ENCODE assay signal across 20 cellular contexts in the genomic region with DNA sequence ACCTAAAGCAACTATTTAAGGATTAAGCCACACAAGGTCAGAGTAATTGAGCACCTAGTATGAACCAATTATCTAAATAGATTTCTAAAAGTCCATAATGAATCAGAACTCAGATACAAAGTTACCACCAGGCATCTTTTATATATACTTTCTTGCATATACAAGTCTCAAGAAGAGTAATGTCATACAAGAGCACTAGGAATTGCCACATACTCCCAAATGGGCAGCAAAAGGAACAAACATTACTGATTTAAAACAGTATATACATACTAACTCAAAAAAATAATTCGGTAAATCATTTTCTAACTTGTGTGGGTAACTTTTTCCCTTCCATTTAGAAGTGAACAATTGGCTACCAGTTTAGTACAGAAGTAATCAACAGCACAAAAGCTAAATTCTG. TPM values are rescaled to one million over a fixed set of nuclear protein-coding genes. Genes with fewer than 3 reads are reported as not detected.
A peak's percentile ranks its signal among the peaks of the same experiment; 100 is the strongest.
DNase-seq lines count a peak whose midpoint lies in the region; ATAC-seq and TF ChIP-seq lines count a peak whose summit lies in the region.
"Had no signal": no experiment of that assay in that cellular context is flagged by ENCODE, and none has a peak within 500 bp of the region (broad histone marks: within the 10 kb centered on the region; RNA-seq: fewer than 3 reads in every experiment).

No MANE protein-coding gene starts in this region.

- H3K36me3 ChIP-seq in hepatocyte (replicated peaks; ENCODE audit: insufficient read depth, low read depth): peaks cover 7% of the 10 kb centered on the region
- H3K36me3 ChIP-seq in smooth muscle cell (ENCODE audit: low read depth): peaks cover 13% of the 10 kb centered on the region
- H3K36me3 ChIP-seq: breast epithelium had no signal

- POLR2A ChIA-PET in activated CD8-positive, alpha-beta T cell treated with anti-CD3 and anti-CD28 coated beads, Interleukin-2, amount 10 ng/mL, durations not matched to agents 7 days and 5 days (lab: Charles Lee): interaction anchor here (1.6 kb wide), 1 partner anchor 22 kb away, joined by 4 read pairs; the partner anchor contains the start of gene SERBP1

- DNase-seq in activated naive CD4-positive, alpha-beta T cell treated with anti-CD3 and anti-CD28 coated beads for 36 hours: no peak
- DNase-seq in activated naive CD4-positive, alpha-beta T cell (lab: John Stamatoyannopoulos, UW): no peak
- DNase-seq in activated CD8-positive, alpha-beta T cell treated with anti-CD3 and anti-CD28 coated beads, Interleukin-2, amount 10 ng/mL, durations not matched to agents 7 days and 5 days: no peak
- DNase-seq in hepatocyte (ENCODE audit: low spot score) (no peak), smooth muscle cell (lab: John Stamatoyannopoulos, UW; ENCODE audit: unreplicated experiment) (no peak), NCI-H1436 treated with DMSO at 0.1 percent for 48 hours (lab: John Stamatoyannopoulos, UW) (no peak)
- DNase-seq: activated CD8-positive, alpha-beta memory T cell treated with anti-CD3 and anti-CD28 coated beads for 24 hours; cortex of kidney; DMS53; heart left ventricle; MG63; NCI-H524; posterior cingulate gyrus; SJCRH30; T-helper 17 cell had no signal

- no peaks in the 10 kb centered on the region for H3K9me3 ChIP-seq in hepatocyte (ENCODE audit: low read depth)
- no peaks in the 10 kb centered on the region for H3K9me3 ChIP-seq in smooth muscle cell (replicated peaks; ENCODE audit: low read depth)
- H3K9me3 ChIP-seq: breast epithelium, HAP-1, heart left ventricle, MG63, SJCRH30 had no signal

- H3K4me3 ChIP-seq in hepatocyte: no peak overlapping the region
- no peak overlapping the region for H3K4me3 ChIP-seq in smooth muscle cell
- H3K4me3 ChIP-seq: breast epithelium, HAP-1, heart left ventricle, MG63, SJCRH30 had no signal

- H3F3A ChIP-seq in smooth muscle cell (ENCODE audit: low read depth): peaks cover 8% of the 10 kb centered on the region

- peaks cover 3% of the 10 kb centered on the region for H4K20me1 ChIP-seq in hepatocyte (ENCODE audit: insufficient read depth, poor library complexity, severe bottlenecking)
- peaks cover 36% of the 10 kb centered on the region for H4K20me1 ChIP-seq in smooth muscle cell (ENCODE audit: low read depth)

- H3K4me1 ChIP-seq in hepatocyte (ENCODE audit: insufficient read depth): no peaks in the 10 kb centered on the region
- no peaks in the 10 kb centered on the region for H3K4me1 ChIP-seq in smooth muscle cell (ENCODE audit: low read depth)
- H3K4me1 ChIP-seq: breast epithelium, HAP-1, SJCRH30 had no signal

- no peaks in the 10 kb centered on the region for H3K27me3 Mint-ChIP-seq in activated naive CD4-positive, alpha-beta T cell treated with anti-CD3 and anti-CD28 coated beads for 36 hours (ENCODE audit: low read depth)
- H3K27me3 Mint-ChIP-seq in activated CD8-positive, alpha-beta T cell treated with anti-CD3 and anti-CD28 coated beads, Interleukin-2, amount 10 ng/mL, durations not matched to agents 7 days and 5 days (ENCODE audit: low read depth): no peaks in the 10 kb centered on the region
- H3K27me3 Mint-ChIP-seq: T-helper 17 cell had no signal

- H3K9me3 Mint-ChIP-seq in activated naive CD4-positive, alpha-beta T cell treated with anti-CD3 and anti-CD28 coated beads for 36 hours: no peaks in the 10 kb centered on the region
- H3K9me3 Mint-ChIP-seq in activated CD8-positive, alpha-beta T cell treated with anti-CD3 and anti-CD28 coated beads, Interleukin-2, amount 10 ng/mL, durations not matched to agents 7 days and 5 days (ENCODE audit: insufficient read depth): no peaks in the 10 kb centered on the region
- H3K9me3 Mint-ChIP-seq: CD14-positive monocyte had no signal

- H3K27me3 ChIP-seq in hepatocyte: no peaks in the 10 kb centered on the region
- H3K27me3 ChIP-seq in smooth muscle cell (ENCODE audit: low read depth): no peaks in the 10 kb centered on the region
- H3K27me3 ChIP-seq: breast epithelium, heart left ventricle, MG63, SJCRH30 had no signal

- H3K27ac ChIP-seq in hepatocyte (peak overlapping the region; percentile 0), smooth muscle cell (ENCODE audit: low read depth) (no peak overlapping the region)
- H3K27ac ChIP-seq: breast epithelium, SJCRH30 had no signal

- CTCF ChIA-PET in activated naive CD4-positive, alpha-beta T cell treated with anti-CD3 and anti-CD28 coated beads for 36 hours (lab: Charles Lee): interaction anchor here (0.6 to 1.2 kb wide), 3 partner anchors 10 to 149 kb away, joined by 3 to 4 read pairs (median 3); no protein-coding TSS in a partner anchor
- CTCF ChIA-PET in activated CD8-positive, alpha-beta T cell treated with anti-CD3 and anti-CD28 coated beads, Interleukin-2, amount 10 ng/mL, durations not matched to agents 7 days and 5 days (lab: Charles Lee): interaction anchor here (1.0 to 1.4 kb wide), 5 partner anchors 10 to 265 kb away, joined by 3 to 4 read pairs (median 3); no protein-coding TSS in a partner anchor

- peaks cover 22% of the 10 kb centered on the region for H3K4me1 Mint-ChIP-seq in activated naive CD4-positive, alpha-beta T cell treated with anti-CD3 and anti-CD28 coated beads for 36 hours (ENCODE audit: low read depth)
- H3K4me1 Mint-ChIP-seq in activated CD8-positive, alpha-beta T cell treated with anti-CD3 and anti-CD28 coated beads, Interleukin-2, amount 10 ng/mL, durations not matched to agents 7 days and 5 days (ENCODE audit: low read depth): peaks cover 12% of the 10 kb centered on the region
- H3K4me1 Mint-ChIP-seq: CD14-positive monocyte had no signal

- TF ChIP-seq CTCF in hepatocyte (IDR thresholded peaks at IDR 0.05; ENCODE audit: poor library complexity): no peak
- TF ChIP-seq CTCF in smooth muscle cell (IDR thresholded peaks at IDR 0.05; ENCODE audit: borderline replicate concordance, insufficient read depth, poor library complexity, severe bottlenecking): no peak

- H3K79me2 ChIP-seq in hepatocyte (no peaks in the 10 kb centered on the region), smooth muscle cell (ENCODE audit: low read depth) (peaks cover 6% of the 10 kb centered on the region)

- no peak for ATAC-seq in activated CD8-positive, alpha-beta T cell treated with anti-CD3 and anti-CD28 coated beads, Interleukin-2, amount 10 ng/mL, durations not matched to agents 7 days and 5 days
- no peak for ATAC-seq in HG03571 (IDR thresholded peaks at IDR 0.05; ENCODE audit: unreplicated experiment)
- ATAC-seq: sciatic nerve, T-helper 17 cell had no signal

- no peak overlapping the region for H3K9ac ChIP-seq in smooth muscle cell (ENCODE audit: low read depth)

- H3K27ac Mint-ChIP-seq in activated naive CD4-positive, alpha-beta T cell treated with anti-CD3 and anti-CD28 coated beads for 36 hours: peak overlapping the region; percentile 78
- peak overlapping the region; percentile 22 for H3K27ac Mint-ChIP-seq in activated CD8-positive, alpha-beta T cell treated with anti-CD3 and anti-CD28 coated beads, Interleukin-2, amount 10 ng/mL, durations not matched to agents 7 days and 5 days
- H3K27ac Mint-ChIP-seq: CD14-positive monocyte, T-helper 17 cell had no signal

- peaks cover 27% of the 10 kb centered on the region for H3K36me3 Mint-ChIP-seq in activated naive CD4-positive, alpha-beta T cell treated with anti-CD3 and anti-CD28 coated beads for 36 hours (ENCODE audit: low read depth)
- H3K36me3 Mint-ChIP-seq in activated CD8-positive, alpha-beta T cell treated with anti-CD3 and anti-CD28 coated beads, Interleukin-2, amount 10 ng/mL, durations not matched to agents 7 days and 5 days (ENCODE audit: low read depth): peaks cover 49% of the 10 kb centered on the region

- no peak overlapping the region for H2AFZ ChIP-seq in hepatocyte
- H2AFZ ChIP-seq in smooth muscle cell (ENCODE audit: low read depth): no peak overlapping the region

- no peak overlapping the region for H3K4me3 Mint-ChIP-seq in activated naive CD4-positive, alpha-beta T cell treated with anti-CD3 and anti-CD28 coated beads for 36 hours
- H3K4me3 Mint-ChIP-seq in activated CD8-positive, alpha-beta T cell treated with anti-CD3 and anti-CD28 coated beads, Interleukin-2, amount 10 ng/mL, durations not matched to agents 7 days and 5 days: no peak overlapping the region
- H3K4me3 Mint-ChIP-seq: CD14-positive monocyte, T-helper 17 cell had no signal

- 100% methylated on average over 1 of the region's 1 CpG for WGBS in hepatocyte (ENCODE audit: low lambda C conversion rate, missing lambda C conversion rate)
- 96% methylated on average over 1 of the region's 1 CpG for WGBS in smooth muscle cell (ENCODE audit: low lambda C conversion rate)

- intact Hi-C loops in activated naive CD4-positive, alpha-beta T cell treated with anti-CD3 and anti-CD28 coated beads for 36 hours (cut with micrococcal nuclease): no loop called here

- H3K9me2 ChIP-seq in hepatocyte (replicated peaks; ENCODE audit: insufficient read depth): no peaks in the 10 kb centered on the region

- H3K4me2 ChIP-seq in hepatocyte (no peak overlapping the region), smooth muscle cell (no peak overlapping the region)

RNA-seq across cellular contexts. Expression of gene SERBP1, which starts 22.1 kb away (rescaled TPM):
- total RNA-seq in activated naive CD4-positive, alpha-beta T cell treated with anti-CD3 and anti-CD28 coated beads for 36 hours: 100 to 1,000 TPM; 527 to 537 TPM
- 100 to 1,000 TPM; 280 to 297 TPM for total RNA-seq in activated CD8-positive, alpha-beta T cell treated with anti-CD3 and anti-CD28 coated beads, Interleukin-2, amount 10 ng/mL, durations not matched to agents 7 days and 5 days
- 178 and 194 TPM in 2 replicates for total RNA-seq in hepatocyte
- 102 and 104 TPM in 2 replicates for polyA plus RNA-seq in hepatocyte
- total RNA-seq in smooth muscle cell: 164 and 172 TPM in 2 replicates
- polyA plus RNA-seq in smooth muscle cell: 82.5 and 102 TPM in 2 replicates
